Comparison of ENCODE assay signal across 9 cellular contexts in the genomic region with DNA sequence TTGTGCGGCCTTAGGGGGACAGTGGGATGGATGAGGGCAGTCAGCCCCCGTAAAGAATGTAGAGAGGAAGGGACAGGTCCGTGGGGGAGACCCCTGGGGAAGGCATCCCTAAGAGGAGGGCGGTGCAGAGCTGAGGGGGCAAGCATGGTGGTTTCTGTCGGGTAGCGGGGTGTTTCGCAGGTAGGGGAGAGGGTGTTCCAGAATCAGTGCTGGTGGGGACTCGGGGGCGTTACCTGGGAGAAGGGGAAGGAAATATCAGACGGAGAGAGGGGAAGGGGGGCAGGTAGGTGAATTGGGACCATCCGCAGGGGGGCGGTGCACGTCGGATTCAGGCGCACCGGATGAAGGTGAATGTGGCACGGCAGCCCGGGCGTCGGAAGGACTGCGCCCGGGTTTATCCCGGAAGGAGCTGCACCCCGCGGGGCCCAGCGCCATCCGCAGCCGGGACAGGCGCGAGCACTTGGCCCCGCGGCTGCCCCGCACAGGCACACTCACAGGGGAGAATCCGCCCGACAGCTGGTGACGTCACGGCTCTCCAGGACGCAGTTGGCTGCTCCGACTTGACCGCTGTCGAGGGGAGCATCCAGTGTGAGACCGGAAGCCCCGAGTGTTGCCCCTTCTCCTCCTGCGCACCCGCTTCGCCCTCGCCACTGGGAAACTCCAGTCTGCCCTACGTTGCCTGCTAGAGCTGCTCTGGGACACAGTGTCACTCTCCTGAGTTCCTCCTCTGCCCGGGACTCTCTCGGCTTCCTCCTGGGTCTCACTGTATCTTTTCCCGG. TPM values are rescaled to one million over a fixed set of nuclear protein-coding genes. Genes with fewer than 3 reads are reported as not detected.
DNase-seq lines count a peak whose midpoint lies in the region; ATAC-seq and TF ChIP-seq lines count a peak whose summit lies in the region.
"Had no signal": no experiment of that assay in that cellular context is flagged by ENCODE, and none has a peak within 500 bp of the region (broad histone marks: within the 10 kb centered on the region; RNA-seq: fewer than 3 reads in every experiment).

No MANE protein-coding gene starts in this region.

- no peaks in the 10 kb centered on the region for H3K27me3 Mint-ChIP-seq in activated T-helper 17 cell treated with anti-CD3 and anti-CD28 coated beads, Interleukin-2, amount 50 U/mL, for 72 hours

- peak overlapping the region; percentile 98 for H2AFZ ChIP-seq in osteoblast (ENCODE audit: low read length)

- H3K4me1 ChIP-seq in osteoblast (ENCODE audit: insufficient read depth, low read length) (no peaks in the 10 kb centered on the region), thyroid gland (peaks cover 6 to 8% of the 10 kb centered on the region in 2 donors)
- H3K4me1 ChIP-seq: HAP-1 had no signal

- no peak for TF ChIP-seq CTCF in osteoblast (IDR thresholded peaks at IDR 0.05; ENCODE audit: extremely low read depth, low read depth, low read length)
- no peak for TF ChIP-seq CTCF in thyroid gland (IDR thresholded peaks at IDR 0.05)

- H3K4me1 Mint-ChIP-seq in activated T-helper 17 cell treated with anti-CD3 and anti-CD28 coated beads, Interleukin-2, amount 50 U/mL, for 72 hours = peaks cover 33% of the 10 kb centered on the region

- H3K27me3 ChIP-seq in osteoblast (ENCODE audit: insufficient read depth, low read length) (peaks cover 12% of the 10 kb centered on the region), thyroid gland (no peaks in the 10 kb centered on the region)

- no peak for TF ChIP-seq POLR2A in thyroid gland (IDR thresholded peaks at IDR 0.05)

- peak overlapping the region; percentile 94 for H3K27ac Mint-ChIP-seq in activated T-helper 17 cell treated with anti-CD3 and anti-CD28 coated beads, Interleukin-2, amount 50 U/mL, for 72 hours

- H4K20me1 ChIP-seq in osteoblast (ENCODE audit: insufficient read depth, low read length) = no peaks in the 10 kb centered on the region

- ATAC-seq in GM19023 (IDR thresholded peaks at IDR 0.05; ENCODE audit: unreplicated experiment) = peak; percentile 53
- peak; percentile 68 for ATAC-seq in activated T-helper 17 cell treated with anti-CD3 and anti-CD28 coated beads, Interleukin-2, amount 50 U/mL, for 72 hours (replicated peaks)
- ATAC-seq in GM21528 (IDR thresholded peaks at IDR 0.05; ENCODE audit: low FRiP score, unreplicated experiment) = no peak

- intact Hi-C loops in thyroid gland (cut with DNase I) = no loop called here

- H3K4me2 ChIP-seq in osteoblast (ENCODE audit: insufficient read depth, low read length) = peak overlapping the region; percentile 93

- no peak overlapping the region for H3K27ac ChIP-seq in osteoblast (ENCODE audit: low read depth, low read length)
- no peak overlapping the region for H3K27ac ChIP-seq in thyroid gland

- DNase-seq in AG08395 (ENCODE audit: low spot score) (peak; percentile 72), NCI-H748 treated with DMSO at 0.1 percent for 48 hours (lab: John Stamatoyannopoulos, UW) (peak; percentile 10), foreskin melanocyte (peak; percentile 24), osteoblast (ENCODE audit: insufficient read length, low spot score, missing footprints) (peak; percentile 94), thyroid gland (peak; percentile 69 to 74)

- no peaks in the 10 kb centered on the region for H3K79me2 ChIP-seq in osteoblast (ENCODE audit: insufficient read depth, low read length)

- peaks cover 6% of the 10 kb centered on the region for H3K36me3 Mint-ChIP-seq in activated T-helper 17 cell treated with anti-CD3 and anti-CD28 coated beads, Interleukin-2, amount 50 U/mL, for 72 hours (ENCODE audit: low read depth)

- peak overlapping the region; percentile 92 for H3K4me3 Mint-ChIP-seq in activated T-helper 17 cell treated with anti-CD3 and anti-CD28 coated beads, Interleukin-2, amount 50 U/mL, for 72 hours

- H3K4me3 ChIP-seq in osteoblast (ENCODE audit: insufficient read depth, low read length) (peak overlapping the region; percentile 68), thyroid gland (replicated peaks in 1 of 3) (peak overlapping the region in 2 of 3 donors; percentile 13 to 29)
- H3K4me3 ChIP-seq: HAP-1 had no signal

- 10 to 11% methylated on average over 40 to 48 of the region's 51 CpGs for WGBS in thyroid gland, 2 donors

- H3K36me3 ChIP-seq in osteoblast (ENCODE audit: insufficient read depth, low read length) = no peaks in the 10 kb centered on the region
- H3K36me3 ChIP-seq in thyroid gland = no peaks in the 10 kb centered on the region
- H3K36me3 ChIP-seq: HAP-1 had no signal

- no peaks in the 10 kb centered on the region for H3K9me3 ChIP-seq in osteoblast (ENCODE audit: low read depth, low read length)
- no peaks in the 10 kb centered on the region for H3K9me3 ChIP-seq in thyroid gland
- H3K9me3 ChIP-seq: HAP-1 had no signal

- H3K9me3 Mint-ChIP-seq in activated T-helper 17 cell treated with anti-CD3 and anti-CD28 coated beads, Interleukin-2, amount 50 U/mL, for 72 hours = no peaks in the 10 kb centered on the region

RNA-seq across cellular contexts. Expression of a gene that starts 1.3 kb away (rescaled TPM):
- total RNA-seq in activated T-helper 17 cell treated with anti-CD3 and anti-CD28 coated beads, Interleukin-2, amount 50 U/mL, for 72 hours = 10 to 100 TPM in 1 of 2 donors, 1 to 10 TPM in 1; 7.5 to 43.2 TPM
- total RNA-seq in osteoblast = 2.7 and 2.9 TPM in 2 replicates
- 1 to 10 TPM; 1.8 to 5.8 (median 3.1) TPM for total RNA-seq in thyroid gland

RNA-seq across cellular contexts. Expression of a gene that starts 11.8 kb away (rescaled TPM):
- total RNA-seq in activated T-helper 17 cell treated with anti-CD3 and anti-CD28 coated beads, Interleukin-2, amount 50 U/mL, for 72 hours = 10 to 100 TPM; 23.5 to 39.0 TPM
- total RNA-seq in osteoblast = 18.5 and 18.6 TPM in 2 replicates
- total RNA-seq in thyroid gland = 10 to 100 TPM; 23.2 to 44.3 (median 37.6) TPM

RNA-seq across cellular contexts. Expression of a gene that starts 33.9 kb away (rescaled TPM):
- 100 to 1,000 TPM in 1 of 2 donors, 10 to 100 TPM in 1; 97.0 to 135 TPM for total RNA-seq in activated T-helper 17 cell treated with anti-CD3 and anti-CD28 coated beads, Interleukin-2, amount 50 U/mL, for 72 hours
- 0.36 TPM in 1 of 2 replicates, not detected in the other for total RNA-seq in osteoblast
- 1 to 10 TPM in 2 of 4 donors, under 1 TPM in 2; 0.63 to 3.8 (median 0.95) TPM for total RNA-seq in thyroid gland

RNA-seq across cellular contexts. Expression of a gene that starts 40.9 kb away (rescaled TPM):
- total RNA-seq in activated T-helper 17 cell treated with anti-CD3 and anti-CD28 coated beads, Interleukin-2, amount 50 U/mL, for 72 hours = over 10,000 TPM in 1 of 2 donors, 1,000 to 10,000 TPM in 1; 5,785 to 10,768 TPM
- total RNA-seq in osteoblast = 88,726 and 110,601 TPM in 2 replicates
- over 10,000 TPM in 1 of 4 donors, 1,000 to 10,000 TPM in 3; 3,539 to 11,174 (median 6,303) TPM for total RNA-seq in thyroid gland

RNA-seq across cellular contexts. Expression of a gene that starts 41.2 kb away (rescaled TPM):
- 10 to 100 TPM; 17.5 to 19.8 TPM for total RNA-seq in activated T-helper 17 cell treated with anti-CD3 and anti-CD28 coated beads, Interleukin-2, amount 50 U/mL, for 72 hours
- 10.6 and 15.6 TPM in 2 replicates for total RNA-seq in osteoblast
- 10 to 100 TPM; 21.0 to 40.9 (median 27.9) TPM for total RNA-seq in thyroid gland

Comparison
In these comparisons a context has a peak if more than half of its experiments do, and no peak if none do; other contexts are left out.
1. DNase-seq: peak in every context shown above with its lines; median percentile 94 in osteoblast; 72 in AG08395; 72 in thyroid gland; 24 in foreskin melanocyte; 10 in NCI-H748 treated with DMSO at 0.1 percent for 48 hours.
2. RNA of a gene that starts 33.9 kb away (total RNA-seq): 97.0 to 135 TPM in activated T-helper 17 cell treated with anti-CD3 and anti-CD28 coated beads, Interleukin-2, amount 50 U/mL, for 72 hours; 0.63 to 3.8 TPM in thyroid gland and 0.36 TPM in osteoblast; every median in the first group is over 10 times any median in the second.